ENCODE assay signal across 11 cellular contexts in the genomic region with DNA sequence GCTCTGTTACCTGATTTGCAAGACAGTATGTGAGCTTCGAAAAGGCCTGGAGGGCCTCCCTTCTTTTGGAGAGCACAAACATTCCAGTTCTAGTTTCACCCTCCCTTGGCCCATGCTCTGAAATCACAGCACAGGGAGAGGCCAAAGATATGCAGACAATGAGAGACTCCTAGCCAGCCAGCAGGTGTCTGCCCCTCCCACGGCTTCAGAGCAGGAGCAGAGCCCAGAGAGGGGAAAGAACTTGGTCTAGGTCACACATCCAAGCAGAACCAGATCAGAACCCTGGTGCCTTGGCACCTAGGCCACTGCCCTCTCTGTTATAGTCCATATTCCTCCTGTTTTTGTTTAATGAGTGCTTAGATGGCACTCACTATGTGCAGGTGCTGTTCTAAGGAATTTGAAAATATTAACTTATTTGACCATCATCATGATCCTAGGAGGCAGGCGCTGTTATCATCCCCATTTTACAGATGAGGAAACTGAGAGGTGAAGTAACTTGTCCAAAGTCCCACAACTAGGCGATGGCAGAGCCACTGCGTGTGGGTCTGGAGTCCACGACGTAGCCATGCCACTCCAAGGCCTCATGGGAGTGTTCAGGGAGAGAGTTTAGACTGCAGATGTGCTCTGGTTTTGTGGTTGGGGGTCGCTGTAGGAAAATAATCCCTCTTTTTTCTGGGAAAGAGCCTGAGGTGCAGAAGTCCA. TPM values are rescaled to one million over a fixed set of nuclear protein-coding genes. Genes with fewer than 3 reads are reported as not detected.
DNase-seq lines count a peak whose midpoint lies in the region; ATAC-seq and TF ChIP-seq lines count a peak whose summit lies in the region.
"Had no signal": no experiment of that assay in that cellular context is flagged by ENCODE, and none has a peak within 500 bp of the region (broad histone marks: within the 10 kb centered on the region; RNA-seq: fewer than 3 reads in every experiment).

No MANE protein-coding gene starts in this region.

- no peak overlapping the region for H2BK5ac ChIP-seq in mesendoderm (ENCODE audit: low read length)

- no peaks in the 10 kb centered on the region for H3K9me3 ChIP-seq in HUES48 (ENCODE audit: control insufficient read depth, insufficient read depth, low read length)
- H3K9me3 ChIP-seq in tibial nerve = no peaks in the 10 kb centered on the region
- H3K9me3 ChIP-seq: neutrophil had no signal

- peaks cover 14 to 22% of the 10 kb centered on the region in 2 donors for H3K27me3 Mint-ChIP-seq in effector memory CD8-positive, alpha-beta T cell

- H3K27ac Mint-ChIP-seq in effector memory CD8-positive, alpha-beta T cell = no peak overlapping the region

- H3K4me3 Mint-ChIP-seq in effector memory CD8-positive, alpha-beta T cell = no peak overlapping the region

- H2BK15ac ChIP-seq in mesendoderm (replicated peaks; ENCODE audit: low read depth) = no peak overlapping the region

- TF ChIP-seq EP300 in tibial nerve (IDR thresholded peaks at IDR 0.05) = no peak

- no peak overlapping the region for H3K23ac ChIP-seq in mesendoderm (ENCODE audit: low read length)

- no peaks in the 10 kb centered on the region for H3K79me1 ChIP-seq in mesendoderm (ENCODE audit: low read length)

- H4K8ac ChIP-seq in mesendoderm (ENCODE audit: low read depth, low read length) = no peak overlapping the region

- H3K27ac ChIP-seq in HUES48 (ENCODE audit: low read depth, low read length) = peak overlapping the region; percentile 91
- H3K27ac ChIP-seq in mesendoderm (ENCODE audit: low read depth, low read length) = no peak overlapping the region
- H3K27ac ChIP-seq in tibial nerve = peak overlapping the region; percentile 21 to 82 (median 71)
- H3K27ac ChIP-seq: neutrophil had no signal

- no peak overlapping the region for H3K4ac ChIP-seq in mesendoderm (ENCODE audit: low read depth, low read length)

- H3K4me2 ChIP-seq in mesendoderm (ENCODE audit: low read length) = no peak overlapping the region

- H3K36me3 ChIP-seq in HUES48 (ENCODE audit: control insufficient read depth, insufficient read depth, low read length) (no peaks in the 10 kb centered on the region), mesendoderm (ENCODE audit: control insufficient read depth, insufficient read depth, low read length) (no peaks in the 10 kb centered on the region), tibial nerve (peaks cover 0 to 6% (median 0%) of the 10 kb centered on the region in 3 donors)
- H3K36me3 ChIP-seq: neutrophil had no signal

- H3K79me2 ChIP-seq in mesendoderm (ENCODE audit: control insufficient read depth, insufficient read depth, low read length) = no peaks in the 10 kb centered on the region

- no peak overlapping the region for H3K9ac ChIP-seq in HUES48 (ENCODE audit: low read depth, low read length)
- H3K9ac ChIP-seq in mesendoderm (ENCODE audit: low read length) = no peak overlapping the region

- no peak overlapping the region for H3K18ac ChIP-seq in mesendoderm (ENCODE audit: low read length)

- H3K27me3 ChIP-seq in HUES48 (ENCODE audit: control insufficient read depth, insufficient read depth, low read length) (no peaks in the 10 kb centered on the region), mesendoderm (ENCODE audit: insufficient read depth, low read length, poor library complexity) (no peaks in the 10 kb centered on the region), tibial nerve (no peaks in the 10 kb centered on the region)
- H3K27me3 ChIP-seq: neutrophil had no signal

- H2AK5ac ChIP-seq in mesendoderm (ENCODE audit: low read length) = no peak overlapping the region

- H3K4me3 ChIP-seq in HUES48 (ENCODE audit: low read depth, low read length) = 0 out of 2 replicates have a peak overlapping the region, but pooled peaks have one; percentile 26
- H3K4me3 ChIP-seq in mesendoderm (ENCODE audit: low read length) = no peak overlapping the region
- H3K4me3 ChIP-seq in tibial nerve = no peak overlapping the region

- no peaks in the 10 kb centered on the region for H3K4me1 Mint-ChIP-seq in effector memory CD8-positive, alpha-beta T cell (ENCODE audit: low read depth in 2 of 2)

- ATAC-seq in effector memory CD8-positive, alpha-beta T cell (replicated peaks) = no peak
- ATAC-seq: HCT116 had no signal

- DNase-seq in ecto neural progenitor cell (ENCODE audit: low spot score) = peak; percentile 53
- peak; percentile 87 for DNase-seq in mesendoderm
- DNase-seq in tibial nerve (ENCODE audit: low spot score in 2 of 2) = no peak
- no peak for DNase-seq in GM19238 (ENCODE audit: insufficient read length, low spot score)
- no peak for DNase-seq in NCI-H128 (lab: John Stamatoyannopoulos, UW; ENCODE audit: unreplicated experiment)
- no peak for DNase-seq in effector memory CD8-positive, alpha-beta T cell
- DNase-seq: activated naive CD4-positive, alpha-beta T cell treated with anti-CD3 and anti-CD28 coated beads, Interleukin-2, amount 50 U/mL, for 16 hours; effector memory CD4-positive, alpha-beta T cell had no signal

- H3K4me1 ChIP-seq in HUES48 (ENCODE audit: control insufficient read depth, insufficient read depth, low read length) (peaks cover 20% of the 10 kb centered on the region), mesendoderm (ENCODE audit: control insufficient read depth, low read depth, low read length) (peaks cover 3% of the 10 kb centered on the region), tibial nerve (peaks cover 0 to 51% (median 0%) of the 10 kb centered on the region in 4 donors)

- H3K36me3 Mint-ChIP-seq in effector memory CD8-positive, alpha-beta T cell (ENCODE audit: insufficient read depth) = no peaks in the 10 kb centered on the region

- no peak overlapping the region for H4K5ac ChIP-seq in mesendoderm (ENCODE audit: low read length)

- no peak for TF ChIP-seq POLR2A in tibial nerve (IDR thresholded peaks at IDR 0.05)

- no peaks in the 10 kb centered on the region for H3K9me3 Mint-ChIP-seq in effector memory CD8-positive, alpha-beta T cell

- H2BK120ac ChIP-seq in mesendoderm (ENCODE audit: low read depth, low read length) = no peak overlapping the region

- H3K56ac ChIP-seq in mesendoderm (ENCODE audit: low read length) = no peak overlapping the region

- no peak for TF ChIP-seq CTCF in tibial nerve (IDR thresholded peaks at IDR 0.05)

- no CpG with 5 or more reads among the region's 8 CpGs for WGBS in mesendoderm (ENCODE audit: extremely low coverage, insufficient coverage, low lambda C conversion rate)
- WGBS in tibial nerve, 2 donors = 81 to 84% methylated on average over 8 of the region's 8 CpGs

RNA-seq across cellular contexts. Expression of a gene that starts 27.2 kb away (rescaled TPM):
- polyA plus RNA-seq in mesendoderm (2013, experiment 1 of 2) = 0.53 TPM
- polyA plus RNA-seq in mesendoderm (2013, experiment 2 of 2) = 0.62 TPM
- 10 to 100 TPM; 30.0 to 47.0 (median 36.0) TPM for total RNA-seq in tibial nerve

Comparison
In these comparisons a context has a peak if more than half of its experiments do, and no peak if none do; other contexts are left out.
1. DNase-seq: peak in ecto neural progenitor cell (single experiment) and mesendoderm (single experiment); none in tibial nerve (0 of 2), GM19238 (single experiment), NCI-H128 (single experiment) and effector memory CD8-positive, alpha-beta T cell (0 of 3).